Comparison of ENCODE assay signal across 19 cellular contexts in the genomic region with DNA sequence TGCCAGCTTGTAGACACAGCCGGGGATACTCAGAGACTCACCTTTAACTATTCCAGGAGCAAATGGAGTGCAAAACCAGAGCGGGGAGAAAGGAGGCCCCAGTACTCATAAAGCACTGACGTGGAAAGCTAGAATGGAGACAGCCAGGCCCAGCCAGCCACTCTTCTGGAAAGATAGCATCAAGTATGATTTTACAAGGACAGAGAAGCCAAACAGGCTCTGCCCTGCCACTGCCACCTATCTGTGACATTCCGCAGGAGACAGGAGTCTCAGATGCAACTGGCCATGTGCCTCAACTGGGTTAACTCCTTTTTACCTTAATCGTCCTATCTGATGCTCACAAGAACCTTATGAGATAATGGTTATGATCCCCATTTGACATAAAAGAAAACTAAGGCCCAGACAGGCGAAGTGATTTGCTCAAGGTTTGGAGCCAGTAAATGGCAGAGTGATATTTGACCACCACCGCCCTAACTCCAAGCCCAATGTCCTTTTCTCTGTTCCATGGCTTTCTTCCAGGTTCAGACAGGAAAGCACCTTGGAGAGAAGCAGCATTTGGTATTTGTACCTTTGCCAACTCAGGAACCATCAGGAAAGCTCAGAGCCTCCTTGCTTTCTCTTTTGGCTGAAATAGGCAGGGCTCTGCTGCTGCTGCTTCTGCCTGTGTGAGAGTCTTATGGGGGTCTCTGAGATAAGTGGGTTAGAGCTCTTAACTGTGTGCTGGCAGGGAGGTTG. TPM values are rescaled to one million over a fixed set of nuclear protein-coding genes. Genes with fewer than 3 reads are reported as not detected.
DNase-seq lines count a peak whose midpoint lies in the region; ATAC-seq and TF ChIP-seq lines count a peak whose summit lies in the region.
"Had no signal": no experiment of that assay in that cellular context is flagged by ENCODE, and none has a peak within 500 bp of the region (broad histone marks: within the 10 kb centered on the region; RNA-seq: fewer than 3 reads in every experiment).

No MANE protein-coding gene starts in this region.

- H3K4ac ChIP-seq in trophoblast cell (ENCODE audit: low read depth, low read length) = peak overlapping the region; percentile 40

- peak overlapping the region; percentile 95 for H2BK120ac ChIP-seq in trophoblast cell (ENCODE audit: insufficient read depth, low read length, poor library complexity)

- peak overlapping the region; percentile 6 for H3K18ac ChIP-seq in trophoblast cell (ENCODE audit: low read length)

- H3K36me3 ChIP-seq in BE2C (no peaks in the 10 kb centered on the region), adrenal gland (replicated peaks in 1 of 2) (no peaks in the 10 kb centered on the region), trophoblast cell (ENCODE audit: control insufficient read depth in 1 of 2, insufficient read depth in 2 of 2, low read length in 2 of 2) (peaks cover 0 to 9% of the 10 kb centered on the region in 2 experiments)

- peak overlapping the region; percentile 71 for H3K14ac ChIP-seq in trophoblast cell (ENCODE audit: low read length)

- no peaks in the 10 kb centered on the region for H3K27me3 ChIP-seq in BE2C
- no peaks in the 10 kb centered on the region for H3K27me3 ChIP-seq in adrenal gland
- H3K27me3 ChIP-seq in trophoblast cell (ENCODE audit: insufficient read depth, low read length) = no peaks in the 10 kb centered on the region
- H3K27me3 ChIP-seq: testis had no signal

- H2AFZ ChIP-seq in trophoblast cell (ENCODE audit: insufficient read depth, low read length, poor library complexity) = no peak overlapping the region

- peak overlapping the region; percentile 89 for H4K91ac ChIP-seq in trophoblast cell (ENCODE audit: low read depth, low read length)

- no peak overlapping the region for H3K4me3 ChIP-seq in BE2C (ENCODE audit: low read depth, low read length)
- H3K4me3 ChIP-seq in adrenal gland = no peak overlapping the region
- no peak overlapping the region for H3K4me3 ChIP-seq in trophoblast cell (ENCODE audit: low read depth, low read length)
- H3K4me3 ChIP-seq: SK-N-MC, testis had no signal

- peak overlapping the region; percentile 71 for H2AK5ac ChIP-seq in trophoblast cell (ENCODE audit: low read length)

- peak; percentile 70 for DNase-seq in BE2C
- peak; percentile 39 for DNase-seq in HT-29 (ENCODE audit: low spot score)
- peak in 6 of 7 donors; percentile 43 to 76 (median 51) for DNase-seq in adrenal gland
- peak; percentile 54 to 72 for DNase-seq in trophoblast cell
- no peak for DNase-seq in stimulated activated naive CD4-positive, alpha-beta T cell treated with Interleukin-2 at 50 U/mL for 16 hours (lab: John Stamatoyannopoulos, UW)
- DNase-seq: activated CD4-positive, alpha-beta T cell treated with anti-CD3 and anti-CD28 coated beads, Interleukin-2, amount 10 ng/mL, durations not matched to agents 7 days and 5 days; activated CD8-positive, alpha-beta memory T cell treated with anti-CD3 and anti-CD28 coated beads, Interleukin-2, amount 10 ng/mL, durations not matched to agents 7 days and 5 days; activated naive CD4-positive, alpha-beta T cell treated with anti-CD3 and anti-CD28 coated beads for 36 hours; amygdala; CD4-positive, alpha-beta T cell; DMS 273 treated with DMSO at 0.1 percent for 48 hours; HCEC 1CT; NCI-H1436; NCI-H510A; T-helper 2 cell; testis had no signal

- TF ChIP-seq CTCF in BE2C (IDR thresholded peaks at IDR 0.05; ENCODE audit: low read depth, low read length) (peak; percentile 62), adrenal gland (IDR thresholded peaks at IDR 0.05) (peak in 3 of 6 experiments; percentile 18 to 28 (median 26))

- H3K9me3 ChIP-seq in BE2C (no peaks in the 10 kb centered on the region), adrenal gland (replicated peaks in 1 of 3) (no peaks in the 10 kb centered on the region), trophoblast cell (ENCODE audit: insufficient read depth, low read depth, low read length) (no peaks in the 10 kb centered on the region)
- H3K9me3 ChIP-seq: testis had no signal

- H4K8ac ChIP-seq in trophoblast cell (ENCODE audit: low read depth, low read length) = peak overlapping the region; percentile 36

- H3K4me2 ChIP-seq in trophoblast cell (ENCODE audit: low read length) = peak overlapping the region; percentile 21

- peak overlapping the region; percentile 87 for H2BK12ac ChIP-seq in trophoblast cell (ENCODE audit: low read length)

- no peak overlapping the region for H3K23ac ChIP-seq in trophoblast cell (ENCODE audit: low read length)

- peak overlapping the region; percentile 27 for H3K9ac ChIP-seq in trophoblast cell (ENCODE audit: low read length)

- no peak for TF ChIP-seq POLR2A in adrenal gland (IDR thresholded peaks at IDR 0.05)

- H2BK5ac ChIP-seq in trophoblast cell (ENCODE audit: low read depth, low read length, poor library complexity) = peak overlapping the region; percentile 94

- H3K79me1 ChIP-seq in trophoblast cell (ENCODE audit: low read length) = peaks cover 30% of the 10 kb centered on the region

- H4K12ac ChIP-seq in trophoblast cell (ENCODE audit: low read depth, low read length) = no peak overlapping the region

- H3K4me1 ChIP-seq in BE2C (peaks cover 12% of the 10 kb centered on the region; the same call in 1 of the 2 replicates), adrenal gland (replicated peaks in 1 of 2) (peaks cover 0 to 23% of the 10 kb centered on the region in 2 donors), trophoblast cell (ENCODE audit: control insufficient read depth in 1 of 2, insufficient read depth in 2 of 2, low read length in 2 of 2) (peaks cover 31 to 36% of the 10 kb centered on the region in 2 experiments)
- H3K4me1 ChIP-seq: testis had no signal

- intact Hi-C loops in adrenal gland (cut with DNase I) = no loop called here

- ATAC-seq in activated CD4-positive, CD25-positive, alpha-beta regulatory T cell treated with anti-CD3 and anti-CD28 coated beads, Interleukin-2, amount 50 U/mL, for 24 hours = no peak
- ATAC-seq in HG03442 (IDR thresholded peaks at IDR 0.05; ENCODE audit: unreplicated experiment) = no peak
- ATAC-seq: activated CD8-positive, alpha-beta memory T cell treated with anti-CD3 and anti-CD28 coated beads, Interleukin-2, amount 10 ng/mL, durations not matched to agents 7 days and 5 days had no signal

- H3K79me2 ChIP-seq in trophoblast cell (ENCODE audit: control insufficient read depth, insufficient read depth, low read length, poor library complexity) = peaks cover 2% of the 10 kb centered on the region

- H3K27ac ChIP-seq in adrenal gland (peak overlapping the region in 3 of 5 donors; percentile 15 to 66 (median 55)), trophoblast cell (ENCODE audit: low read depth, low read length) (peak overlapping the region; percentile 86)
- H3K27ac ChIP-seq: SK-N-MC, testis had no signal

- 63 to 70% (median 69%) methylated on average over 7 of the region's 7 CpGs for WGBS in adrenal gland, 4 donors
- WGBS in trophoblast cell (ENCODE audit: extremely low coverage, insufficient coverage, insufficient read length) = no CpG with 5 or more reads among the region's 7 CpGs

RNA-seq across cellular contexts. Expression of a gene that starts 15.6 kb away (rescaled TPM):
- polyA plus RNA-seq in BE2C (2012; ENCODE audit: insufficient read depth, insufficient read length, low read depth) = 28.2 TPM
- 1.9 and 3.2 TPM in 2 replicates for total RNA-seq in HT-29 (2014; rRNA removed; shearing (Covaris generic))
- 10 to 100 TPM in 4 of 8 donors, 1 to 10 TPM in 4; 5.0 to 22.8 (median 10.0) TPM for total RNA-seq in adrenal gland
- 10 to 100 TPM in 1 of 3 donors, 1 to 10 TPM in 2; 2.8 to 10.4 (median 6.4) TPM for polyA plus RNA-seq in adrenal gland
- polyA plus RNA-seq in trophoblast cell (2013) = 55.1 and 56.4 TPM in 2 replicates
